In genomic region chr3:146968204-146968651, GRCh38 we compare ENCODE assay signal across 13 cellular contexts.
DNase-seq lines count a peak whose midpoint lies in the region; ATAC-seq and TF ChIP-seq lines count a peak whose summit lies in the region.
"Had no signal": no experiment of that assay in that cellular context is flagged by ENCODE, and none has a peak within 500 bp of the region (broad histone marks: within the 10 kb centered on the region; RNA-seq: fewer than 3 reads in every experiment).

No MANE protein-coding gene starts in this region.

- no peak overlapping the region for H3K27ac Mint-ChIP-seq in stimulated activated naive CD8-positive, alpha-beta T cell treated with anti-CD3 and anti-CD28 coated beads, Interleukin-15, amount 100 ng/mL, for 72 hours
- no peak overlapping the region for H3K27ac Mint-ChIP-seq in activated CD4-positive, alpha-beta T cell treated with anti-CD3 and anti-CD28 coated beads, Interleukin-2, amount 10 ng/mL, durations not matched to agents 7 days and 5 days
- H3K27ac Mint-ChIP-seq: activated CD4-positive, alpha-beta memory T cell treated with anti-CD3 and anti-CD28 coated beads, Interleukin-2, amount 10 ng/mL, durations not matched to agents 7 days and 5 days; activated naive CD8-positive, alpha-beta T cell treated with anti-CD3 and anti-CD28 coated beads, Interleukin-2, amount 50 U/mL, for 24 hours had no signal

- H3K4me3 ChIP-seq in HUES64 (ENCODE audit: low read length) (no peak overlapping the region; the same call in 1 of the 2 replicates), astrocyte of the cerebellum (ENCODE audit: low read depth, low read length) (no peak overlapping the region), kidney epithelial cell (ENCODE audit: low read depth, low read length) (no peak overlapping the region)
- H3K4me3 ChIP-seq: mucosa of descending colon had no signal

- DNase-seq in AG08396 (ENCODE audit: low spot score): peak; percentile 29
- peak; percentile 82 for DNase-seq in astrocyte of the cerebellum (ENCODE audit: low read depth)
- peak; percentile 63 for DNase-seq in kidney epithelial cell (ENCODE audit: low read depth)
- no peak for DNase-seq in stimulated activated naive CD8-positive, alpha-beta T cell treated with anti-CD3 and anti-CD28 coated beads, Interleukin-15, amount 100 ng/mL, for 72 hours
- DNase-seq in activated CD4-positive, alpha-beta T cell treated with anti-CD3 and anti-CD28 coated beads, Interleukin-2, amount 10 ng/mL, durations not matched to agents 7 days and 5 days: no peak
- DNase-seq: activated CD4-positive, alpha-beta memory T cell treated with anti-CD3 and anti-CD28 coated beads, Interleukin-2, amount 10 ng/mL, durations not matched to agents 7 days and 5 days; activated naive CD8-positive, alpha-beta T cell treated with anti-CD3 and anti-CD28 coated beads, Interleukin-2, amount 50 U/mL, for 24 hours; C1 segment of cervical spinal cord; mucosa of descending colon; NCI-H1105 had no signal

- no peaks in the 10 kb centered on the region for H3K36me3 Mint-ChIP-seq in activated CD4-positive, alpha-beta T cell treated with anti-CD3 and anti-CD28 coated beads, Interleukin-2, amount 10 ng/mL, durations not matched to agents 7 days and 5 days (ENCODE audit: low read depth)

- H3K9me3 ChIP-seq in HUES64 (ENCODE audit: insufficient read depth, low read depth, low read length): no peaks in the 10 kb centered on the region
- H3K9me3 ChIP-seq: mucosa of descending colon had no signal

- no peak for ATAC-seq in stimulated activated naive CD8-positive, alpha-beta T cell treated with anti-CD3 and anti-CD28 coated beads, Interleukin-15, amount 100 ng/mL, for 72 hours
- ATAC-seq in GM21528 (IDR thresholded peaks at IDR 0.05; ENCODE audit: low FRiP score, unreplicated experiment): no peak
- no peak for ATAC-seq in activated CD4-positive, CD25-positive, alpha-beta regulatory T cell treated with anti-CD3 and anti-CD28 coated beads, Interleukin-2, amount 50 U/mL, for 24 hours
- ATAC-seq: activated naive CD8-positive, alpha-beta T cell treated with anti-CD3 and anti-CD28 coated beads, Interleukin-2, amount 50 U/mL, for 24 hours; mucosa of descending colon had no signal

- no peak overlapping the region for H3K4me3 Mint-ChIP-seq in stimulated activated naive CD8-positive, alpha-beta T cell treated with anti-CD3 and anti-CD28 coated beads, Interleukin-15, amount 100 ng/mL, for 72 hours
- no peak overlapping the region for H3K4me3 Mint-ChIP-seq in activated CD4-positive, alpha-beta T cell treated with anti-CD3 and anti-CD28 coated beads, Interleukin-2, amount 10 ng/mL, durations not matched to agents 7 days and 5 days
- H3K4me3 Mint-ChIP-seq: activated CD4-positive, alpha-beta memory T cell treated with anti-CD3 and anti-CD28 coated beads, Interleukin-2, amount 10 ng/mL, durations not matched to agents 7 days and 5 days; activated naive CD8-positive, alpha-beta T cell treated with anti-CD3 and anti-CD28 coated beads, Interleukin-2, amount 50 U/mL, for 24 hours had no signal

- peaks cover 11% of the 10 kb centered on the region; the same call in 1 of the 2 replicates for H3K4me1 ChIP-seq in HUES64 (ENCODE audit: insufficient read depth, low read length)

- peak overlapping the region; percentile 76 for H3K27ac ChIP-seq in HUES64 (ENCODE audit: low read depth, low read length)

- H3K27me3 ChIP-seq in HUES64 (ENCODE audit: insufficient read depth, low read length) (no peaks in the 10 kb centered on the region), kidney epithelial cell (ENCODE audit: control insufficient read depth, insufficient read depth, low read length) (no peaks in the 10 kb centered on the region)

- H3K4me1 Mint-ChIP-seq in stimulated activated naive CD8-positive, alpha-beta T cell treated with anti-CD3 and anti-CD28 coated beads, Interleukin-15, amount 100 ng/mL, for 72 hours: no peaks in the 10 kb centered on the region
- H3K4me1 Mint-ChIP-seq in activated CD4-positive, alpha-beta T cell treated with anti-CD3 and anti-CD28 coated beads, Interleukin-2, amount 10 ng/mL, durations not matched to agents 7 days and 5 days: no peaks in the 10 kb centered on the region
- H3K4me1 Mint-ChIP-seq: activated CD4-positive, alpha-beta memory T cell treated with anti-CD3 and anti-CD28 coated beads, Interleukin-2, amount 10 ng/mL, durations not matched to agents 7 days and 5 days; activated naive CD8-positive, alpha-beta T cell treated with anti-CD3 and anti-CD28 coated beads, Interleukin-2, amount 50 U/mL, for 24 hours had no signal

- POLR2A ChIA-PET in activated CD4-positive, alpha-beta T cell treated with anti-CD3 and anti-CD28 coated beads, Interleukin-2, amount 10 ng/mL, durations not matched to agents 7 days and 5 days (lab: Charles Lee): no interaction called here

- H3K9ac ChIP-seq in HUES64 (ENCODE audit: low read depth, low read length): peak overlapping the region; percentile 49; the same call in 1 of the 2 replicates

- H3K9me3 Mint-ChIP-seq in stimulated activated naive CD8-positive, alpha-beta T cell treated with anti-CD3 and anti-CD28 coated beads, Interleukin-15, amount 100 ng/mL, for 72 hours: peaks cover 0 to 6% of the 10 kb centered on the region in 2 donors
- no peaks in the 10 kb centered on the region for H3K9me3 Mint-ChIP-seq in activated CD4-positive, alpha-beta T cell treated with anti-CD3 and anti-CD28 coated beads, Interleukin-2, amount 10 ng/mL, durations not matched to agents 7 days and 5 days

- in situ Hi-C loops in astrocyte of the cerebellum (cut with HindIII; ENCODE audit: low sequenced_read_pairs): no loop called here

- no peaks in the 10 kb centered on the region for H3K27me3 Mint-ChIP-seq in stimulated activated naive CD8-positive, alpha-beta T cell treated with anti-CD3 and anti-CD28 coated beads, Interleukin-15, amount 100 ng/mL, for 72 hours
- no peaks in the 10 kb centered on the region for H3K27me3 Mint-ChIP-seq in activated CD4-positive, alpha-beta T cell treated with anti-CD3 and anti-CD28 coated beads, Interleukin-2, amount 10 ng/mL, durations not matched to agents 7 days and 5 days
- H3K27me3 Mint-ChIP-seq: activated CD4-positive, alpha-beta memory T cell treated with anti-CD3 and anti-CD28 coated beads, Interleukin-2, amount 10 ng/mL, durations not matched to agents 7 days and 5 days; activated naive CD8-positive, alpha-beta T cell treated with anti-CD3 and anti-CD28 coated beads, Interleukin-2, amount 50 U/mL, for 24 hours had no signal

- TF ChIP-seq CTCF in astrocyte of the cerebellum (IDR thresholded peaks at IDR 0.05; ENCODE audit: low read depth, low read length, missing control alignments) (no peak), kidney epithelial cell (IDR thresholded peaks at IDR 0.05; ENCODE audit: insufficient read depth, low read length, poor library complexity, severe bottlenecking) (no peak)

- H3K36me3 ChIP-seq in HUES64 (ENCODE audit: insufficient read depth, low read length) (no peaks in the 10 kb centered on the region), kidney epithelial cell (ENCODE audit: control insufficient read depth, insufficient read depth, low read length) (no peaks in the 10 kb centered on the region)

- CTCF ChIA-PET in activated CD4-positive, alpha-beta T cell treated with anti-CD3 and anti-CD28 coated beads, Interleukin-2, amount 10 ng/mL, durations not matched to agents 7 days and 5 days (lab: Charles Lee): no interaction called here

- WGBS in HUES64: 53% methylated on average over 1 of the region's 1 CpG

Comparison
In these comparisons a context has a peak if more than half of its experiments do, and no peak if none do; other contexts are left out.
1. DNase-seq: peak in AG08396 (single experiment), astrocyte of the cerebellum (single experiment) and kidney epithelial cell (single experiment); none in stimulated activated naive CD8-positive, alpha-beta T cell treated with anti-CD3 and anti-CD28 coated beads, Interleukin-15, amount 100 ng/mL, for 72 hours (0 of 2) and activated CD4-positive, alpha-beta T cell treated with anti-CD3 and anti-CD28 coated beads, Interleukin-2, amount 10 ng/mL, durations not matched to agents 7 days and 5 days (single experiment).